In genomic region chr14:67851785-67852410, GRCh38 we compare ENCODE assay signal across 13 cellular contexts. TPM values are rescaled to one million over a fixed set of nuclear protein-coding genes. Genes with fewer than 3 reads are reported as not detected.
DNase-seq lines count a peak whose midpoint lies in the region; ATAC-seq, FAIRE-seq and TF ChIP-seq lines count a peak whose summit lies in the region.
"Had no signal": no experiment of that assay in that cellular context is flagged by ENCODE, and none has a peak within 500 bp of the region (broad histone marks: within the 10 kb centered on the region; RNA-seq: fewer than 3 reads in every experiment).

No MANE protein-coding gene starts in this region.

- TF ChIP-seq CTCF in sigmoid colon (IDR thresholded peaks at IDR 0.05): no peak

- no peak overlapping the region for H3K27ac ChIP-seq in SJCRH30
- no peak overlapping the region for H3K27ac ChIP-seq in sigmoid colon
- H3K27ac ChIP-seq in aorta (ENCODE audit: low read depth in 1 of 2, low read length in 2 of 2): no peak overlapping the region
- H3K27ac ChIP-seq: SK-N-MC had no signal

- no peaks in the 10 kb centered on the region for H3K4me1 ChIP-seq in SJCRH30
- H3K4me1 ChIP-seq in sigmoid colon: no peaks in the 10 kb centered on the region
- no peaks in the 10 kb centered on the region for H3K4me1 ChIP-seq in aorta (ENCODE audit: control insufficient read depth in 1 of 2, insufficient read depth in 2 of 2, low read length in 2 of 2)

- peak; percentile 9 for FAIRE-seq in GM12891 (lab: Jason Lieb, UNC)

- no peak overlapping the region for H3K4me3 ChIP-seq in SJCRH30
- H3K4me3 ChIP-seq in sigmoid colon: no peak overlapping the region
- no peak overlapping the region for H3K4me3 ChIP-seq in aorta (ENCODE audit: low read length in 2 of 2)
- H3K4me3 ChIP-seq: SK-N-MC had no signal

- H3K9me3 ChIP-seq in SJCRH30 (replicated peaks) (0 out of 2 replicates have a peak, but pooled peaks cover 3% of the 10 kb centered on the region), sigmoid colon (no peaks in the 10 kb centered on the region), aorta (ENCODE audit: control insufficient read depth, low read length) (no peaks in the 10 kb centered on the region)

- TF ChIP-seq POLR2A in GM12891 (IDR thresholded peaks at IDR 0.05; ENCODE audit: low read depth, low read length) (no peak), sigmoid colon (IDR thresholded peaks at IDR 0.05) (no peak)

- intact Hi-C loops in sigmoid colon (cut with DNase I) (no loop called here), aorta (cut with DNase I) (no loop called here)

- DNase-seq in GM12891 (ENCODE audit: insufficient read length, low spot score): no peak
- DNase-seq in SJCRH30: peak; percentile 7 to 10
- DNase-seq in sigmoid colon: peak; percentile 59
- no peak for DNase-seq in aorta
- no peak for DNase-seq in epidermal melanocyte (ENCODE audit: insufficient read length, low spot score)
- DNase-seq: CD4-positive, CD25-positive, alpha-beta regulatory T cell; Karpas-422; NCI-H1930; NCI-H69; PC-3 had no signal

- no peaks in the 10 kb centered on the region for H3K36me3 ChIP-seq in SJCRH30
- H3K36me3 ChIP-seq in sigmoid colon: no peaks in the 10 kb centered on the region
- H3K36me3 ChIP-seq in aorta (ENCODE audit: control insufficient read depth in 1 of 2, insufficient read depth in 2 of 2, low read length in 1 of 2): no peaks in the 10 kb centered on the region

- H3K27me3 ChIP-seq in SJCRH30 (no peaks in the 10 kb centered on the region), sigmoid colon (no peaks in the 10 kb centered on the region), aorta (ENCODE audit: control insufficient read depth in 1 of 2, insufficient read depth in 2 of 2, low read length in 1 of 2) (no peaks in the 10 kb centered on the region)

- no peak for TF ChIP-seq EP300 in sigmoid colon (IDR thresholded peaks at IDR 0.05)

- 68 to 82% methylated on average over 9 of the region's 9 CpGs for WGBS in sigmoid colon, 2 donors
- 89 to 90% methylated on average over 9 of the region's 9 CpGs for WGBS in aorta, 2 donors

- ATAC-seq in esophagus mucosa (peak; percentile 22), aorta (ENCODE audit: low FRiP score) (no peak), HG02885 (IDR thresholded peaks at IDR 0.05; ENCODE audit: poor library complexity, unreplicated experiment) (no peak)
- ATAC-seq: PC-3 had no signal

TF ChIP-seq in GM12891, 5 proteins besides CTCF, POLR2A, EP300 and RAD21:
- no peak for TF ChIP-seq POU2F2 (IDR thresholded peaks at IDR 0.05; ENCODE audit: low read depth, low read length)
- TF ChIP-seq SPI1 (IDR thresholded peaks at IDR 0.05; ENCODE audit: low read depth, low read length): no peak
- TF ChIP-seq PAX5 (IDR thresholded peaks at IDR 0.05; ENCODE audit: insufficient read depth, low read length, severe bottlenecking): no peak
- TF ChIP-seq POLR2AphosphoS5 (IDR thresholded peaks at IDR 0.05; ENCODE audit: low read depth, low read length): no peak
- TF ChIP-seq TAF1 (IDR thresholded peaks at IDR 0.05; ENCODE audit: low read depth, low read length): no peak
TF ChIP-seq in GM12891: peak in this region for 0.

RNA-seq across cellular contexts. Expression of gene RAD51B, which starts 32.3 kb away (rescaled TPM):
- 13.5 TPM for polyA plus RNA-seq in GM12891 (2012; ENCODE audit: low read depth, missing spikeins)
- 12.0 and 13.3 TPM in 2 replicates for total RNA-seq in SJCRH30 (2014; rRNA removed; shearing (Covaris generic))
- total RNA-seq in esophagus mucosa (12.2 TPM), sigmoid colon (10 to 100 TPM in 2 of 4 donors, 1 to 10 TPM in 2; 7.1 to 24.4 (median 16.8) TPM), aorta (10 to 100 TPM; 13.3 to 39.6 TPM)
- polyA plus RNA-seq in sigmoid colon (1 to 10 TPM; 2.4 to 6.9 (median 4.3) TPM), aorta (1 to 10 TPM in 1 of 2 donors, not detected in 1; 2.8 TPM)

RNA-seq across cellular contexts. Expression of gene ZFYVE26, which starts 35.5 kb away (rescaled TPM):
- 8.2 TPM for polyA plus RNA-seq in GM12891 (2012; ENCODE audit: low read depth, missing spikeins)
- total RNA-seq in SJCRH30 (2014; rRNA removed; shearing (Covaris generic)): 12.3 and 16.7 TPM in 2 replicates
- total RNA-seq in esophagus mucosa (12.6 TPM), sigmoid colon (10 to 100 TPM; 16.6 to 48.7 (median 22.1) TPM), aorta (10 to 100 TPM; 21.9 to 34.9 TPM)
- polyA plus RNA-seq in sigmoid colon (10 to 100 TPM in 1 of 3 donors, 1 to 10 TPM in 2; 1.8 to 10.5 (median 4.2) TPM), aorta (1 to 10 TPM; 5.9 to 6.2 TPM)

Comparison
In these comparisons a context has a peak if more than half of its experiments do, and no peak if none do; other contexts are left out.
1. DNase-seq: peak in SJCRH30 (2 of 2) and sigmoid colon (single experiment); none in GM12891 (single experiment), aorta (0 of 2) and epidermal melanocyte (single experiment).